28 cellular contexts compared by ENCODE assay signal in the genomic region with DNA sequence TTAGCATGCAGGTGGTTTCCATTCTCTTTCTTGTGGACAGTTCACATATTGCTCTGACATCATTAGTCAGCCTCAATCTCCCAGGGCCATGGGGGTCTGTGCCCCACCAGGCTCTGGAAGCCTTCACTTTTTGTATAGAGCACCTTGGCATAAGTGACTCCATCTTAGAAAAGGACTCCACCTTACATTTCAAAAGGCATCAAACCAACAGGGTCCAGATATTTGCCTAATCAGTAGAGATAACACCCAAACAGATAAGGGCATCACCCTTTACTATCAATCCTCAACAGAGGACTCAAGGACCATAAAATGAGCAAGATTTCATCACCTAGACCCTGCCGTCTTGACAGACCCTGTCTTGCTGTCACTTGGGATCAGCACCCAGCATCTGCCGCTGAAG. TPM values are rescaled to one million over a fixed set of nuclear protein-coding genes. Genes with fewer than 3 reads are reported as not detected.
DNase-seq lines count a peak whose midpoint lies in the region; ATAC-seq, FAIRE-seq and TF ChIP-seq lines count a peak whose summit lies in the region.
"Had no signal": no experiment of that assay in that cellular context is flagged by ENCODE, and none has a peak within 500 bp of the region (broad histone marks: within the 10 kb centered on the region; RNA-seq: fewer than 3 reads in every experiment).

No MANE protein-coding gene starts in this region.

- no TSS peak for BruUV-seq in K562 (replicated peaks; lab: Mats Ljungman, UMichigan)

- H2AFZ ChIP-seq in K562 (ENCODE audit: low read depth, low read length): no peak overlapping the region

- 19% methylated on average over 2 of the region's 2 CpGs for WGBS in K562 (ENCODE audit: insufficient coverage, low coverage, missing lambda C conversion rate)
- no CpG with 5 or more reads among the region's 2 CpGs for WGBS in mesendoderm (ENCODE audit: extremely low coverage, insufficient coverage, low lambda C conversion rate)

- no peaks in the 10 kb centered on the region for H3K79me1 ChIP-seq in mesendoderm (ENCODE audit: low read length)

- H3K36me3 ChIP-seq in K562 (ENCODE audit: control insufficient read depth, insufficient read depth, low read length) (peaks cover 82% of the 10 kb centered on the region; the same call in 2 of the 3 replicates), mesendoderm (ENCODE audit: control insufficient read depth, insufficient read depth, low read length) (no peaks in the 10 kb centered on the region), ascending aorta (no peaks in the 10 kb centered on the region)
- H3K36me3 ChIP-seq: BLaER1 had no signal

- H3K9me3 ChIP-seq in K562 (replicated peaks; ENCODE audit: control insufficient read depth, insufficient read depth, low read depth, low read length) (no peaks in the 10 kb centered on the region), ascending aorta (no peaks in the 10 kb centered on the region)
- H3K9me3 ChIP-seq: BE2C, BLaER1 had no signal

- in situ Hi-C loops in K562 (cut with MboI): no loop called here

- DNase-seq in K562 (ENCODE audit: extremely low read depth in 1 of 4, low spot score in 3 of 4): no peak
- peak; percentile 54 to 76 for DNase-seq in erythroblast (lab: John Stamatoyannopoulos, UW)
- DNase-seq in mesendoderm: peak; percentile 53
- DNase-seq in head of caudate nucleus: no peak
- no peak for DNase-seq in effector CD4-positive, alpha-beta T cell
- no peak for DNase-seq in ascending aorta (ENCODE audit: low spot score in 2 of 2)
- DNase-seq: 8988T; ACHN; BE2C; C1 segment of cervical spinal cord; CD4-positive, alpha-beta memory T cell; CD4-positive, CD25-positive, alpha-beta regulatory T cell; CD8-positive, alpha-beta memory T cell; COR-L47; DMS 273 treated with DMSO at 0.1 percent for 48 hours; DMS153; DMS53; DMS79; DND-41; EL; GDM1 had no signal

- CTCF ChIA-PET in K562 (lab: Yijun Ruan, JAX; ENCODE audit: low intra/inter-chr PET ratio): no interaction called here

- H3K4me3 ChIP-seq in K562: no peak overlapping the region
- H3K4me3 ChIP-seq in mesendoderm (ENCODE audit: low read length): no peak overlapping the region
- no peak overlapping the region for H3K4me3 ChIP-seq in ascending aorta
- H3K4me3 ChIP-seq: BLaER1, GM12878 had no signal

- intact Hi-C loops in K562 (cut with micrococcal nuclease) (no loop called here), head of caudate nucleus (cut with DNase I) (no loop called here), ascending aorta (cut with DNase I) (no loop called here)

- no peak overlapping the region for H3K18ac ChIP-seq in mesendoderm (ENCODE audit: low read length)

- H3K4me2 ChIP-seq in K562 (ENCODE audit: insufficient read depth, low read length) (no peak overlapping the region), mesendoderm (ENCODE audit: low read length) (no peak overlapping the region)
- H3K4me2 ChIP-seq: BLaER1 had no signal

- H3K27me3 ChIP-seq in K562 (ENCODE audit: control insufficient read depth in 2 of 2, insufficient read depth in 2 of 2, low read length in 2 of 2) (no peaks in the 10 kb centered on the region), mesendoderm (ENCODE audit: insufficient read depth, low read length, poor library complexity) (no peaks in the 10 kb centered on the region), ascending aorta (no peaks in the 10 kb centered on the region)
- H3K27me3 ChIP-seq: BE2C, BLaER1 had no signal

- H4K8ac ChIP-seq in mesendoderm (ENCODE audit: low read depth, low read length): no peak overlapping the region

- H2BK15ac ChIP-seq in mesendoderm (replicated peaks; ENCODE audit: low read depth): no peak overlapping the region

- TF ChIP-seq RAD21 in K562 (CRISPR knock-in tag; conservative IDR thresholded peaks at IDR 0.05 in 1 of 2, IDR thresholded peaks at IDR 0.05 in 1 of 2): no peak

- TF ChIP-seq POLR2A in K562 (conservative IDR thresholded peaks at IDR 0.05): no peak
- TF ChIP-seq POLR2A in erythroblast (IDR thresholded peaks at IDR 0.05; ENCODE audit: low read length): no peak

- H3K79me2 ChIP-seq in K562 (ENCODE audit: control insufficient read depth, insufficient read depth, low read length) (peaks cover 97% of the 10 kb centered on the region), mesendoderm (ENCODE audit: control insufficient read depth, insufficient read depth, low read length) (no peaks in the 10 kb centered on the region)

- H3K4me1 ChIP-seq in K562 (replicated peaks in 1 of 2; ENCODE audit: control insufficient read depth in 2 of 2, insufficient read depth in 2 of 2, low read length in 2 of 2) (peaks cover 0 to 4% of the 10 kb centered on the region in 2 experiments; a peak in 3 of 5 replicates), mesendoderm (ENCODE audit: control insufficient read depth, low read depth, low read length) (no peaks in the 10 kb centered on the region), ascending aorta (peaks cover 0 to 3% of the 10 kb centered on the region in 2 donors)

- H3K4ac ChIP-seq in mesendoderm (ENCODE audit: low read depth, low read length): no peak overlapping the region

- H2BK5ac ChIP-seq in mesendoderm (ENCODE audit: low read length): no peak overlapping the region

- no peak for FAIRE-seq in K562 (lab: Jason Lieb, UNC)
- FAIRE-seq: A204.1, GM12878, GM12892, GM18507 had no signal

- H4K5ac ChIP-seq in mesendoderm (ENCODE audit: low read length): no peak overlapping the region

- peaks cover 61% of the 10 kb centered on the region for H4K20me1 ChIP-seq in K562 (replicated peaks; ENCODE audit: control insufficient read depth, insufficient read depth, low read length)
- H4K20me1 ChIP-seq: BLaER1 had no signal

- POLR2A ChIA-PET in K562 (lab: Yijun Ruan, JAX): interaction anchor here (1.4 kb wide), 2 partner anchors 10 to 12 kb away, joined by 3 read pairs; no protein-coding TSS in a partner anchor

- peaks cover 4% of the 10 kb centered on the region for H3K9me1 ChIP-seq in K562 (ENCODE audit: control insufficient read depth, insufficient read depth, low read length)

- no peak overlapping the region for H2BK120ac ChIP-seq in mesendoderm (ENCODE audit: low read depth, low read length)

- ATAC-seq in K562: no peak
- ATAC-seq: GM12878 had no signal

- no peak overlapping the region for H2AK5ac ChIP-seq in mesendoderm (ENCODE audit: low read length)

- no peak overlapping the region for H3K9ac ChIP-seq in K562 (ENCODE audit: insufficient read depth in 1 of 2, low read depth in 2 of 2, low read length in 2 of 2)
- H3K9ac ChIP-seq in mesendoderm (ENCODE audit: low read length): no peak overlapping the region
- H3K9ac ChIP-seq: BLaER1 had no signal

- no peak overlapping the region for H3K27ac ChIP-seq in K562 (ENCODE audit: extremely low read depth, low read depth, low read length)
- H3K27ac ChIP-seq in mesendoderm (ENCODE audit: low read depth, low read length): no peak overlapping the region
- H3K27ac ChIP-seq in ascending aorta: no peak overlapping the region
- H3K27ac ChIP-seq: BLaER1 had no signal

- no peak overlapping the region for H3K23ac ChIP-seq in mesendoderm (ENCODE audit: low read length)

- TF ChIP-seq CTCF in K562 (IDR thresholded peaks at IDR 0.05 in 2 of 3, conservative IDR thresholded peaks at IDR 0.05 in 1 of 3; ENCODE audit: insufficient read depth in 2 of 3, low read depth in 1 of 3, low read length in 3 of 3): no peak
- TF ChIP-seq CTCF in ascending aorta (IDR thresholded peaks at IDR 0.05): no peak

- no peak for TF ChIP-seq EP300 in K562 (IDR thresholded peaks at IDR 0.05; ENCODE audit: low read length)

- no peak overlapping the region for H3K56ac ChIP-seq in mesendoderm (ENCODE audit: low read length)

TF ChIP-seq in K562, 482 proteins besides CTCF, POLR2A, EP300 and RAD21 (continues in another document):
- TF ChIP-seq KAT7 (CRISPR knock-in tag; IDR thresholded peaks at IDR 0.05; ENCODE audit: borderline replicate concordance) (no peak), ATF1 (CRISPR knock-in tag; IDR thresholded peaks at IDR 0.05) (no peak), ATF1 (tag; IDR thresholded peaks at IDR 0.05) (peak; percentile 30; the same call in 1 of the 2 replicates), ARID3B (CRISPR knock-in tag; IDR thresholded peaks at IDR 0.05; ENCODE audit: borderline replicate concordance) (peak; percentile 39; the same call in 1 of the 2 replicates), SNIP1 (IDR thresholded peaks at IDR 0.05; ENCODE audit: low read depth) (no peak), HSF4 (CRISPR knock-in tag; IDR thresholded peaks at IDR 0.05; ENCODE audit: borderline replicate concordance) (peak; percentile 90; the same call in 1 of the 2 replicates), ZNF551 (CRISPR knock-in tag; IDR thresholded peaks at IDR 0.05) (no peak)

RNA-seq across cellular contexts. Expression of gene LCTL, which starts 35.7 kb away (rescaled TPM):
- total RNA-seq in K562 (2011; cell fraction: chromatin; rRNA removed; ENCODE audit: low replicate concordance): not detected in 2 replicates
- total RNA-seq in K562 (2011; cell fraction: nucleolus; rRNA removed): 0.17 TPM in 1 of 2 replicates, not detected in the other
- total RNA-seq in K562 (2011; cell fraction: nucleoplasm; rRNA removed): not detected in 2 replicates
- not detected in 2 replicates for total RNA-seq in K562 (2014; rRNA removed)
- total RNA-seq in K562 (2014; rRNA removed; fragmentation: Illumina TruSeq; extraction: Trizol): not detected in 2 replicates
- not detected in 2 replicates for total RNA-seq in K562 (2015; rRNA removed; fragmentation: Illumina TruSeq; extraction: Trizol)
- not detected in 2 replicates for total RNA-seq in K562 (2021)
- polyA plus RNA-seq in K562 (2011; rRNA removed): 0.03 and 0.08 TPM in 2 replicates
- 0.03 and 0.06 TPM in 2 replicates for polyA plus RNA-seq in K562 (2011; cell fraction: cytosol; rRNA removed)
- polyA plus RNA-seq in K562 (2011; cell fraction: nucleus; rRNA removed): 0.23 TPM in 1 of 2 replicates, not detected in the other
- polyA plus RNA-seq in K562 (2012): 0.12 and 0.21 TPM in 2 replicates
- polyA plus RNA-seq in K562 (2014; fragmentation: Illumina TruSeq; extraction: Trizol): not detected in 2 replicates
- polyA plus RNA-seq in K562 (2014; fragmentation: Nextera tagmentation; extraction: Ambion mirVana): under 1 TPM; 0.17 to 0.31 TPM
- not detected in 2 replicates for polyA plus RNA-seq in K562 (2014; rRNA removed)
- polyA minus RNA-seq in K562 (2011; rRNA and poly(A)+ RNA removed): not detected in 2 replicates
- polyA minus RNA-seq in K562 (2011; cell fraction: cytosol; rRNA and poly(A)+ RNA removed): not detected in 2 replicates
- not detected in 2 replicates for polyA minus RNA-seq in K562 (2011; cell fraction: nucleus; rRNA and poly(A)+ RNA removed)
- 1.5 TPM for polyA plus RNA-seq in mesendoderm (2013, experiment 1 of 2)
- polyA plus RNA-seq in mesendoderm (2013, experiment 2 of 2): 1.7 TPM
- total RNA-seq in ascending aorta: not detected
- total RNA-seq: A673; CD4-positive, alpha-beta memory T cell; CD4-positive, CD25-positive, alpha-beta regulatory T cell; CD8-positive, alpha-beta memory T cell; GM12878 had no signal
- polyA plus RNA-seq: CD14-positive monocyte; CD4-positive, alpha-beta memory T cell; CD8-positive, alpha-beta memory T cell had no signal

Comparison
In these comparisons a context has a peak if more than half of its experiments do, and no peak if none do; other contexts are left out.
1. DNase-seq: peak in erythroblast (2 of 2) and mesendoderm (single experiment); none in K562 (0 of 4), head of caudate nucleus (0 of 42), effector CD4-positive, alpha-beta T cell (single experiment) and ascending aorta (0 of 2).